11 cellular contexts compared by ENCODE assay signal in the genomic region with DNA sequence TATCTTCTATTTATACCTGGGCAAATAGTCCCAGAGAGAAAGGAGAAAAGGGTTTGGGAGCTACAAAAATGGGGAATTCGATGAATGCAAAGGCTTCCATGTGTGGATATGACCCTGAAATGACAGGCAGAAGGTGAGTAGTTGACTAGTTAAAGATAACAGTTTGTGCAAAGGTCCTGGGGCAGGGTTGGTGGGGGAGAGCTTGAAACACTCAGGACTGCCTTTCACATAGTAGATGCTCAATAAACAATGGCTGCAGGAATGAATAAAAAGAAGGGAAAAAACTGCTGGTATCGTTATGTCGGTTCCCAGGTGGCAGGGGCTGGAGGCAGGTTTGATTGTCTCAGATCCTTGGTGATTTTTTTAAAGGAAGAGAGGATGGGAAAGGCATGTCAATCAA.
"Had no signal": no experiment of that assay in that cellular context is flagged by ENCODE, and none has a peak within 500 bp of the region (broad histone marks: within the 10 kb centered on the region; RNA-seq: fewer than 3 reads in every experiment).

No MANE protein-coding gene starts in this region.

- DNase-seq: GM23248, GOT3, H9, HCEC 1CT, HFFc6, IMR-90, Karpas-422, KBM-7 had no signal

- H3K4me2 ChIP-seq: KMS-11 had no signal

- H3K9ac ChIP-seq: GM23248, KMS-11 had no signal

- H3K27ac ChIP-seq: GM23248, HL-60, KMS-11 had no signal

- H3K4me3 ChIP-seq: GM23248 had no signal

- FAIRE-seq: H54 had no signal

- H3K27ac Mint-ChIP-seq: HFFc6 had no signal

- H3K4me3 Mint-ChIP-seq: H9, HFFc6 had no signal

- H2AFZ ChIP-seq: GM23248 had no signal
